In genomic region chr12:59652098-59652497, GRCh38 we compare ENCODE assay signal across 15 cellular contexts.
"Had no signal": no experiment of that assay in that cellular context is flagged by ENCODE, and none has a peak within 500 bp of the region (broad histone marks: within the 10 kb centered on the region; RNA-seq: fewer than 3 reads in every experiment).

No MANE protein-coding gene starts in this region.

- DNase-seq: activated CD4-positive, alpha-beta T cell treated with anti-CD3 and anti-CD28 coated beads, Interleukin-2, amount 10 ng/mL, durations not matched to agents 7 days and 5 days; activated CD8-positive, alpha-beta T cell treated with anti-CD3 and anti-CD28 coated beads, Interleukin-2, amount 10 ng/mL, durations not matched to agents 7 days and 5 days; activated naive CD4-positive, alpha-beta T cell treated with Interleukin-2 at 50 U/mL for 16 hours; activated T-cell treated with anti-CD3 and anti-CD28 coated beads, Interleukin-2, amount 50 U/mL, for 24 hours; anterior cingulate cortex; occipital lobe; right cardiac atrium; stimulated activated CD4-positive, alpha-beta T cell treated with anti-CD3 and anti-CD28 coated beads, Interleukin-15, amount 100 ng/mL, for 24 hours; stimulated activated CD4-positive, alpha-beta T cell treated with anti-CD3 and anti-CD28 coated beads, Interleukin-2, amount 100 ng/mL, for 48 hours; T1000; transverse colon; uterus had no signal

- ATAC-seq: activated CD4-positive, CD25-positive, alpha-beta regulatory T cell treated with anti-CD3 and anti-CD28 coated beads, Interleukin-2, amount 50 U/mL, for 24 hours; activated CD8-positive, alpha-beta T cell treated with anti-CD3 and anti-CD28 coated beads, Interleukin-2, amount 10 ng/mL, durations not matched to agents 7 days and 5 days; right cardiac atrium had no signal

- H3K27ac ChIP-seq: esophagus muscularis mucosa, transverse colon, uterus had no signal

- H3K27me3 ChIP-seq: brain microvascular endothelial cell, esophagus muscularis mucosa, transverse colon, uterus had no signal

- H3K4me1 ChIP-seq: uterus had no signal
